ENCODE assay signal across 37 cellular contexts in the genomic region with DNA sequence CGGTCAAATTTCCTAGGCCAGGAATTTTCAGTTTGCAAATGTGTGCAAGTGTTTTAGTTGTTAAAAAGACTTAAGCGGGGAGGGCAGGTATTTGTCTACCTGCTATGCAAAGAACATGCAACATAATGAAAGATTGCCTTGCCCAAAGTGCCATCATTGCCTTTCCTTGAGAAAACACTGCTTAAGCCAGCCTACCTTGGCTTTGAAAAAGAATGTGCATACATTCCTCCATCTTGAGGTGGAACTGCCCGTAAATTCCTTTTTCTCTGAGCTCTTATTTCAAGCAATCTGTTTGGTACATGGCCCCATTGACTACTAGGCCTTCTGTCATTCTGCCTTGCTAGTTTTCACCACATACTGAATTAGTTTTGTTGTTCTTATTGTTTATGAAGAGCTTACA.
"Had no signal": no experiment of that assay in that cellular context is flagged by ENCODE, and none has a peak within 500 bp of the region (broad histone marks: within the 10 kb centered on the region; RNA-seq: fewer than 3 reads in every experiment).

No MANE protein-coding gene starts in this region.

- H3K4me3 ChIP-seq: ascending aorta, cardiac muscle cell, MG63, PC-9, SJSA1 had no signal

- DNase-seq: activated B cell treated with CpG ODN at 0.5 μM for 24 hours; activated CD4-positive, alpha-beta memory T cell treated with anti-CD3 and anti-CD28 coated beads for 36 hours; activated CD4-positive, alpha-beta T cell treated with anti-CD3 and anti-CD28 coated beads for 4 hours; activated CD4-positive, alpha-beta T cell treated with anti-CD3 and anti-CD28 coated beads, Interleukin-2, amount 50 U/mL, for 1 hour; activated CD4-positive, CD25-positive, alpha-beta regulatory T cell treated with anti-CD3 and anti-CD28 coated beads, Interleukin-2, amount 50 U/mL, for 72 hours; activated CD8-positive, alpha-beta memory T cell treated with anti-CD3 and anti-CD28 coated beads, Interleukin-2, amount 50 U/mL, for 4 hours; activated effector memory CD4-positive, alpha-beta T cell treated with Interleukin-2 at 50 U/mL for 16 hours; activated naive CD8-positive, alpha-beta T cell treated with anti-CD3 and anti-CD28 coated beads, Interleukin-2, amount 10 ng/mL, durations not matched to agents 7 days and 5 days; activated T-cell treated with anti-CD3 and anti-CD28 coated beads for 4 hours; activated T-cell treated with anti-CD3 and anti-CD28 coated beads, Interleukin-2, amount 50 U/mL, for 4 hours; amygdala; Kasumi-1; KG1; MG63; NCI-H1048; NCI-H1105 treated with DMSO at 0.1 percent for 48 hours; NCI-H1436; NCI-H1694; NCI-H1930; NCI-H2081 treated with DMSO at 0.1 percent for 48 hours; NCI-H226; NCI-H446 treated with DMSO at 0.1 percent for 48 hours; NCI-H524; NCI-H69; NK-92 treated with Interleukin-12 subunit alpha and Interleukin-12 subunit beta, amount 100 ng/mL, for 24 hours; PC-9; SHP77; T-cell; T-helper 2 cell; T-helper 9 cell had no signal

- ATAC-seq: activated T-cell treated with anti-CD3 and anti-CD28 coated beads, Interleukin-2, amount 50 U/mL, for 4 hours; SK-N-SH treated with all-trans-retinoic acid at 6 μM for 48 hours; T-cell had no signal

- H3K4me2 ChIP-seq: PC-9 had no signal

- H3K4me1 Mint-ChIP-seq: activated B cell treated with CpG ODN at 0.5 μM for 24 hours had no signal

- H3K27ac Mint-ChIP-seq: activated B cell treated with CpG ODN at 0.5 μM for 24 hours; activated CD4-positive, alpha-beta memory T cell treated with anti-CD3 and anti-CD28 coated beads for 36 hours; activated naive CD4-positive, alpha-beta T cell treated with anti-CD3 and anti-CD28 coated beads, Interleukin-2, amount 50 U/mL, for 24 hours; activated naive CD8-positive, alpha-beta T cell treated with anti-CD3 and anti-CD28 coated beads, Interleukin-2, amount 10 ng/mL, durations not matched to agents 7 days and 5 days; T-cell had no signal

- H3K27me3 Mint-ChIP-seq: activated B cell treated with CpG ODN at 0.5 μM for 24 hours; activated CD4-positive, alpha-beta memory T cell treated with anti-CD3 and anti-CD28 coated beads for 36 hours; activated naive CD4-positive, alpha-beta T cell treated with anti-CD3 and anti-CD28 coated beads, Interleukin-2, amount 50 U/mL, for 24 hours; activated naive CD8-positive, alpha-beta T cell treated with anti-CD3 and anti-CD28 coated beads, Interleukin-2, amount 10 ng/mL, durations not matched to agents 7 days and 5 days; central memory CD8-positive, alpha-beta T cell; T-cell had no signal

- H3K9me3 ChIP-seq: ascending aorta, MG63, SJSA1 had no signal

- H2AFZ ChIP-seq: PC-9 had no signal

- H3K9me3 Mint-ChIP-seq: activated B cell treated with CpG ODN at 0.5 μM for 24 hours; activated CD4-positive, alpha-beta memory T cell treated with anti-CD3 and anti-CD28 coated beads for 36 hours; activated naive CD8-positive, alpha-beta T cell treated with anti-CD3 and anti-CD28 coated beads, Interleukin-2, amount 10 ng/mL, durations not matched to agents 7 days and 5 days; activated T-cell treated with anti-CD3 and anti-CD28 coated beads, Interleukin-2, amount 50 U/mL, for 4 hours; central memory CD8-positive, alpha-beta T cell; T-cell had no signal

- H3K27me3 ChIP-seq: ascending aorta, cardiac muscle cell, MG63, SJSA1 had no signal

- H3K27ac ChIP-seq: ascending aorta, cardiac muscle cell, PC-9, SJSA1, VCaP had no signal

- H3K4me1 ChIP-seq: ascending aorta, SJSA1 had no signal

- H3K4me3 Mint-ChIP-seq: activated B cell treated with CpG ODN at 0.5 μM for 24 hours; activated CD4-positive, alpha-beta memory T cell treated with anti-CD3 and anti-CD28 coated beads for 36 hours; activated naive CD4-positive, alpha-beta T cell treated with anti-CD3 and anti-CD28 coated beads, Interleukin-2, amount 50 U/mL, for 24 hours; activated naive CD8-positive, alpha-beta T cell treated with anti-CD3 and anti-CD28 coated beads, Interleukin-2, amount 10 ng/mL, durations not matched to agents 7 days and 5 days; activated T-cell treated with anti-CD3 and anti-CD28 coated beads, Interleukin-2, amount 50 U/mL, for 4 hours; central memory CD8-positive, alpha-beta T cell; T-cell had no signal
